In the genomic region with DNA sequence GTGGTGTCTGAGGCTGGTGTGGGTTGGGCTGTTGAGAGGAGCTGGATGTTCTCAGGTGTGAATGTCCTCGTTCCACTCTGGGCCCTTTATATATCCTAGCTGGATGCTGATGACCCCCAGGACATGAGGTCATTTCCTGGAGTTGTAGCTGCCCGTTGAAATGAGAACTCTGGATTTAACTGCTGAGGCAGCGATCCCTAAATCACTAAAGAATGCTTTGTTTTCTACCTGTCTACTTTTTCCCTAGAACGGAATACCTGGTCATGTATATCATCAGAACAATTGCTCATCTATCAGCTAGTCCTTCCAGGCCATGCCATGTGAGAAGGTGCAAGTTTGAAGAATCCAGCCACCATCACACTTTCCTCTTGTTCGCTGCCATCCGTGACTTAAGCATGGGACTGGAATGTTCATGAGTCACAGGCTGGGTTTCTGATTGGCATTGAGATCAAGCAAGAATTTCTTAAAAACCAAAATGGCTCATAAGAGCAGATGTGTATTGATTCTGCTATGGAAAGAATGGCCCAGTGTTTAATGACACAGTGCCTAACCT, we compare ENCODE assay signal across 15 cellular contexts. TPM values are rescaled to one million over a fixed set of nuclear protein-coding genes. Genes with fewer than 3 reads are reported as not detected.
DNase-seq lines count a peak whose midpoint lies in the region; ATAC-seq and FAIRE-seq lines count a peak whose summit lies in the region.
"Had no signal": no experiment of that assay in that cellular context is flagged by ENCODE, and none has a peak within 500 bp of the region (broad histone marks: within the 10 kb centered on the region; RNA-seq: fewer than 3 reads in every experiment).

A gene with protein sequence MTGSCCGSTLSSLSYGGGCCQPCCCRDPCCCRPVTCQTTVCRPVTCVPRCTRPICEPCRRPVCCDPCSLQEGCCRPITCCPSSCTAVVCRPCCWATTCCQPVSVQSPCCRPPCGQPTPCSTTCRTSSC (minus strand): TSS at position 63 of the 553 bp plus-strand sequence. CDS start 64 bp downstream, outside the sequence.

- no peak within 1 kb of the TSS for H4K12ac ChIP-seq in trophoblast cell (ENCODE audit: low read depth, low read length)

- no peak within 1 kb of the TSS for H3K4ac ChIP-seq in trophoblast cell (ENCODE audit: low read depth, low read length)

- ATAC-seq in esophagus mucosa (peak; percentile 8), HG02678 (IDR thresholded peaks at IDR 0.05; ENCODE audit: unreplicated experiment) (no peak)
- ATAC-seq: activated naive CD8-positive, alpha-beta T cell treated with anti-CD3 and anti-CD28 coated beads, Interleukin-2, amount 50 U/mL, for 24 hours; gastrocnemius medialis had no signal

- H2BK12ac ChIP-seq in trophoblast cell (ENCODE audit: low read length): no peak within 1 kb of the TSS

- H3K23ac ChIP-seq in trophoblast cell (ENCODE audit: low read length): no peak within 1 kb of the TSS

- H4K91ac ChIP-seq in trophoblast cell (ENCODE audit: low read depth, low read length): peak within 1 kb of the TSS; percentile 48

- no peak within 1 kb of the TSS for H3K9ac ChIP-seq in trophoblast cell (ENCODE audit: low read length)

- no peaks in the 10 kb centered on the region for H3K36me3 Mint-ChIP-seq in activated naive CD8-positive, alpha-beta T cell treated with anti-CD3 and anti-CD28 coated beads for 36 hours

- peaks cover 3 to 6% of the 10 kb centered on the region in 2 experiments for H3K4me1 ChIP-seq in trophoblast cell (ENCODE audit: control insufficient read depth in 1 of 2, insufficient read depth in 2 of 2, low read length in 2 of 2)
- H3K4me1 ChIP-seq: gastrocnemius medialis, spleen had no signal

- no peak within 1 kb of the TSS for H3K27ac ChIP-seq in trophoblast cell (ENCODE audit: low read depth, low read length)
- H3K27ac ChIP-seq: gastrocnemius medialis, spleen had no signal

- H3K27me3 Mint-ChIP-seq in activated naive CD8-positive, alpha-beta T cell treated with anti-CD3 and anti-CD28 coated beads for 36 hours: peaks cover 30% of the 10 kb centered on the region

- H3K18ac ChIP-seq in trophoblast cell (ENCODE audit: low read length): no peak within 1 kb of the TSS

- H3K4me1 Mint-ChIP-seq in activated naive CD8-positive, alpha-beta T cell treated with anti-CD3 and anti-CD28 coated beads for 36 hours: no peaks in the 10 kb centered on the region
- H3K4me1 Mint-ChIP-seq: activated naive CD8-positive, alpha-beta T cell treated with anti-CD3 and anti-CD28 coated beads, Interleukin-2, amount 50 U/mL, for 24 hours; memory B cell had no signal

- no peak within 1 kb of the TSS for H2AFZ ChIP-seq in trophoblast cell (ENCODE audit: insufficient read depth, low read length, poor library complexity)

- DNase-seq in RPMI7951 (ENCODE audit: low read depth): peak; percentile 93
- DNase-seq in trophoblast cell: peak; percentile 89 to 96
- no peak for DNase-seq in activated naive CD8-positive, alpha-beta T cell treated with anti-CD3 and anti-CD28 coated beads for 36 hours
- no peak for DNase-seq in NCI-H1417 treated with DMSO at 0.1 percent for 48 hours (lab: John Stamatoyannopoulos, UW)
- DNase-seq in stimulated activated CD4-positive, alpha-beta T cell treated with anti-CD3 and anti-CD28 coated beads, Interleukin-4, amount 100 ng/mL, for 4 hours: no peak
- DNase-seq: activated CD4-positive, alpha-beta T cell treated with anti-CD3 and anti-CD28 coated beads, Interleukin-2, amount 50 U/mL, for 48 hours; activated naive CD8-positive, alpha-beta T cell treated with anti-CD3 and anti-CD28 coated beads, Interleukin-2, amount 50 U/mL, for 24 hours; gastrocnemius medialis; GOT3; NCI-H2081; spleen had no signal

- peak within 1 kb of the TSS; percentile 70 for H3K14ac ChIP-seq in trophoblast cell (ENCODE audit: low read length)

- no peak within 1 kb of the TSS for H2BK5ac ChIP-seq in trophoblast cell (ENCODE audit: low read depth, low read length, poor library complexity)

- no peak within 1 kb of the TSS for H3K4me3 Mint-ChIP-seq in activated naive CD8-positive, alpha-beta T cell treated with anti-CD3 and anti-CD28 coated beads for 36 hours
- H3K4me3 Mint-ChIP-seq: activated naive CD8-positive, alpha-beta T cell treated with anti-CD3 and anti-CD28 coated beads, Interleukin-2, amount 50 U/mL, for 24 hours; memory B cell had no signal

- peak; percentile 82 for FAIRE-seq in G401.6 (lab: Jason Lieb, UNC)

- H3K9me3 Mint-ChIP-seq in activated naive CD8-positive, alpha-beta T cell treated with anti-CD3 and anti-CD28 coated beads for 36 hours: no peaks in the 10 kb centered on the region
- H3K9me3 Mint-ChIP-seq: activated naive CD8-positive, alpha-beta T cell treated with anti-CD3 and anti-CD28 coated beads, Interleukin-2, amount 50 U/mL, for 24 hours had no signal

- H3K27ac Mint-ChIP-seq in activated naive CD8-positive, alpha-beta T cell treated with anti-CD3 and anti-CD28 coated beads for 36 hours: no peak within 1 kb of the TSS
- H3K27ac Mint-ChIP-seq: activated naive CD8-positive, alpha-beta T cell treated with anti-CD3 and anti-CD28 coated beads, Interleukin-2, amount 50 U/mL, for 24 hours; memory B cell had no signal

- H3K9me3 ChIP-seq in trophoblast cell (ENCODE audit: insufficient read depth, low read depth, low read length): no peaks in the 10 kb centered on the region
- H3K9me3 ChIP-seq: gastrocnemius medialis had no signal

- H2AK5ac ChIP-seq in trophoblast cell (ENCODE audit: low read length): no peak within 1 kb of the TSS

- no peaks in the 10 kb centered on the region for H3K79me2 ChIP-seq in trophoblast cell (ENCODE audit: control insufficient read depth, insufficient read depth, low read length, poor library complexity)

- no peak within 1 kb of the TSS for H3K4me2 ChIP-seq in trophoblast cell (ENCODE audit: low read length)

- no peaks in the 10 kb centered on the region for H3K27me3 ChIP-seq in trophoblast cell (ENCODE audit: insufficient read depth, low read length)

- H3K4me3 ChIP-seq in trophoblast cell (ENCODE audit: low read depth, low read length): no peak within 1 kb of the TSS
- H3K4me3 ChIP-seq: gastrocnemius medialis, spleen had no signal

- H2BK120ac ChIP-seq in trophoblast cell (ENCODE audit: insufficient read depth, low read length, poor library complexity): peak within 1 kb of the TSS; percentile 51

- WGBS in trophoblast cell (ENCODE audit: extremely low coverage, insufficient coverage, insufficient read length): no CpG with 5 or more reads among the region's 6 CpGs

- no peak within 1 kb of the TSS for H4K8ac ChIP-seq in trophoblast cell (ENCODE audit: low read depth, low read length)

- H3K36me3 ChIP-seq in trophoblast cell (ENCODE audit: control insufficient read depth in 1 of 2, insufficient read depth in 2 of 2, low read length in 2 of 2): no peaks in the 10 kb centered on the region
- H3K36me3 ChIP-seq: gastrocnemius medialis, spleen had no signal

- no peaks in the 10 kb centered on the region for H3K79me1 ChIP-seq in trophoblast cell (ENCODE audit: low read length)

RNA-seq across cellular contexts. Expression of the gene that starts here (rescaled TPM):
- total RNA-seq in RPMI7951 (2014; rRNA removed; shearing (Covaris generic)): not detected in 2 replicates
- not detected for total RNA-seq in esophagus mucosa
- 0.68 and 1.1 TPM in 2 replicates for polyA plus RNA-seq in trophoblast cell (2013)
- not detected for total RNA-seq in activated naive CD8-positive, alpha-beta T cell treated with anti-CD3 and anti-CD28 coated beads for 36 hours
- total RNA-seq: gastrocnemius medialis, spleen had no signal
- polyA plus RNA-seq: spleen had no signal

Comparison
In these comparisons a context has a peak if more than half of its experiments do, and no peak if none do; other contexts are left out.
1. Peak in DNase-seq in RPMI7951; RNA of the gene not detected or under 1 TPM.
2. Peak in ATAC-seq in esophagus mucosa; RNA of the gene not detected or under 1 TPM.
3. DNase-seq: peak in trophoblast cell (2 of 2); none in activated naive CD8-positive, alpha-beta T cell treated with anti-CD3 and anti-CD28 coated beads for 36 hours (single experiment), NCI-H1417 treated with DMSO at 0.1 percent for 48 hours (single experiment) and stimulated activated CD4-positive, alpha-beta T cell treated with anti-CD3 and anti-CD28 coated beads, Interleukin-4, amount 100 ng/mL, for 4 hours (0 of 2).